ENCODE assay signal across 15 cellular contexts in the genomic region with DNA sequence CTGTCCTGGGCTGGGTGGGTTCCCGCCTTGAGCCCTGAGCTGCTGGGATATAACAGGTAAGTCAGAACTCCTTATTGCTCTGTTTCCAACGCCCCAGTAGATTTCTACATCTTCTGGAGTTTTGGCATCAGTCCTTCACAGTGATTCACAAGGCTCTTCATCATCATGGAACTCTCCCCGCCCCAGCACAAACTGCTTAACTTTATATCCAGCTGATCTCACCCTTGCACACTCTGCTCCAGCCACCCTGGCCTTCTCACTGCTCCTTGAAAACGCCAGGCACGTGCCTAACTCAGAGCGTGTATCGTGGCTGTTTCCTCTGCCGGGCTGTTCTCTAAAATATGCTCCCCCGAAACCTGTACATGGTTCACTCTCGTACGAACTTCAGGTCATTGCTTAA.
DNase-seq lines count a peak whose midpoint lies in the region; ATAC-seq and TF ChIP-seq lines count a peak whose summit lies in the region.
"Had no signal": no experiment of that assay in that cellular context is flagged by ENCODE, and none has a peak within 500 bp of the region (broad histone marks: within the 10 kb centered on the region; RNA-seq: fewer than 3 reads in every experiment).

No MANE protein-coding gene starts in this region.

- H3K27me3 ChIP-seq in MG63 (no peaks in the 10 kb centered on the region), A673 (replicated peaks; ENCODE audit: insufficient read depth, low read depth, low read length, poor library complexity) (no peaks in the 10 kb centered on the region)

- no peaks in the 10 kb centered on the region for H3K9me3 ChIP-seq in MG63
- no peaks in the 10 kb centered on the region for H3K9me3 ChIP-seq in mucosa of descending colon
- H3K9me3 ChIP-seq in A673 (ENCODE audit: low read depth, low read length, poor library complexity, severe bottlenecking), result no peaks in the 10 kb centered on the region

- peak; percentile 33 for ATAC-seq in mucosa of descending colon

- no TSS peak for BruUV-seq in A673 (replicated peaks; lab: Mats Ljungman, UMichigan)

- DNase-seq in AG10803 (ENCODE audit: low read depth), result peak; percentile 4
- DNase-seq in MG63, result peak; percentile 2
- peak; percentile 72 for DNase-seq in fibroblast of mammary gland (ENCODE audit: low read depth)
- DNase-seq in mucosa of descending colon, result peak in 1 of 3 donors; percentile 11
- no peak for DNase-seq in A673 (ENCODE audit: low spot score)
- no peak for DNase-seq in COR-L47 (lab: John Stamatoyannopoulos, UW)
- no peak for DNase-seq in activated CD4-positive, alpha-beta T cell treated with anti-CD3 and anti-CD28 coated beads for 1 hour
- DNase-seq in activated gamma-delta T cell (lab: John Stamatoyannopoulos, UW), result no peak
- DNase-seq: DMS53, IMR-90, NCI-H146, NCI-H2081 treated with DMSO at 0.1 percent for 48 hours, NCI-H2227 treated with DMSO at 0.1 percent for 48 hours, NCI-H69, PC-9 had no signal

- TF ChIP-seq CTCF in AG10803 (conservative IDR thresholded peaks at IDR 0.05; ENCODE audit: low read length) (no peak), fibroblast of mammary gland (conservative IDR thresholded peaks at IDR 0.05; ENCODE audit: control insufficient read depth, insufficient read depth, low read depth, low read length) (no peak), mucosa of descending colon (IDR thresholded peaks at IDR 0.05) (no peak), A673 (conservative IDR thresholded peaks at IDR 0.05; ENCODE audit: low read depth, low read length) (no peak)

- intact Hi-C loops in mucosa of descending colon (cut with DNase I, micrococcal nuclease), result no loop called here
- intact Hi-C loops in A673 (cut with micrococcal nuclease; ENCODE audit: unreplicated experiment), result no loop called here

- no peaks in the 10 kb centered on the region for H3K36me3 ChIP-seq in MG63
- no peaks in the 10 kb centered on the region for H3K36me3 ChIP-seq in mucosa of descending colon (ENCODE audit: low read depth)
- H3K36me3 ChIP-seq in A673 (ENCODE audit: insufficient read depth, low read length, poor library complexity, severe bottlenecking), result no peaks in the 10 kb centered on the region

- H3K27ac ChIP-seq in A673 (ENCODE audit: low read depth, low read length, poor library complexity, severe bottlenecking), result no peak overlapping the region
- H3K27ac ChIP-seq: PC-9 had no signal

- POLR2A ChIA-PET in A673 (lab: Charles Lee; ENCODE audit: low non-redundant PET), result no interaction called here

- CTCF ChIA-PET in A673 (lab: Charles Lee), result no interaction called here

- no peaks in the 10 kb centered on the region for H3K4me1 ChIP-seq in mucosa of descending colon (ENCODE audit: low read depth)
- no peaks in the 10 kb centered on the region for H3K4me1 ChIP-seq in A673 (ENCODE audit: insufficient read depth, low read length, poor library complexity, severe bottlenecking)

- no peak overlapping the region for H3K4me3 ChIP-seq in AG10803 (ENCODE audit: low read length)
- no peak overlapping the region for H3K4me3 ChIP-seq in MG63
- H3K4me3 ChIP-seq in fibroblast of mammary gland (ENCODE audit: control insufficient read depth, low read depth, low read length), result no peak overlapping the region
- no peak overlapping the region for H3K4me3 ChIP-seq in mucosa of descending colon
- H3K4me3 ChIP-seq in A673 (ENCODE audit: low read depth, low read length, poor library complexity, severe bottlenecking), result no peak overlapping the region
- H3K4me3 ChIP-seq: PC-9 had no signal

Comparison
In these comparisons a context has a peak if more than half of its experiments do, and no peak if none do; other contexts are left out.
1. DNase-seq: peak in AG10803 (single experiment), MG63 (single experiment) and fibroblast of mammary gland (single experiment); none in A673 (single experiment), COR-L47 (single experiment), activated CD4-positive, alpha-beta T cell treated with anti-CD3 and anti-CD28 coated beads for 1 hour (single experiment) and activated gamma-delta T cell (single experiment).